ENCODE assay signal across 2 cellular contexts in the genomic region with DNA sequence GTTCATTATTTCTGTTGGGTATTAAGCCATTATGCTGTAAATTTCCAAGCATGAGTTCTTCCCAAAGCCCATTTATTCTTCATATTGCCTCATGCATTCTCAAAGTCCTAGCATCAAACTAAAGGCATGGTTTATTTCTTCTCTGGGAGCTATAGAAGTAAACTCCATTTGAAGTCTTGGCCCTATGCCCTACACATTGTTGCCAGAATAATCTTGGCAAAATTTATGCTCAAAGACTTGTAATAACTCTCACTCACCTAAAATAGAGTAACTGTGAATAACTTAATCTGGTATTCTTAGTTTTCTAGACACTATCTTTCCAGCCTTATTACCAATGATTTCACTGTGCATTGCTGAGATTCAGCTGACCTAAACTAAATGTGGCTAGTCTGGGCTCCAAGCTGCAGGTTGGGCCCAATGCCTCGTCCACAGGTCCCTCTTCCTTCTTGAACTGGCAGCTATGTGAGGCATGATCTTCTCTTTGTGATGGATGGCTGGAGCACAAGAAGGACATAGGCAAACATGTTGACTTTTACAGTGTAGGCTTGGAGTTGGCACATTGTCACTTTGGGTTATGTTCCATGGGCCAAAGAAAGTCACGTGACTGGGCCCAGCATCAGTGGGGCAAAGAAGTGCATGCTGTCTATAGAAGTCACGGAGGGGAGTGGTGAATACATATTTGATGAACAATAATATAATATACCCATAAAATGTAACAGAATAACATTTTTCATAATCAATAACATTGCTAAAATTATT.
TF ChIP-seq lines count a peak whose summit lies in the region.

No MANE protein-coding gene starts in this region.

TF ChIP-seq in HepG2, 621 proteins besides CTCF, POLR2A, EP300 and RAD21:
- TF ChIP-seq, protein P1, sequence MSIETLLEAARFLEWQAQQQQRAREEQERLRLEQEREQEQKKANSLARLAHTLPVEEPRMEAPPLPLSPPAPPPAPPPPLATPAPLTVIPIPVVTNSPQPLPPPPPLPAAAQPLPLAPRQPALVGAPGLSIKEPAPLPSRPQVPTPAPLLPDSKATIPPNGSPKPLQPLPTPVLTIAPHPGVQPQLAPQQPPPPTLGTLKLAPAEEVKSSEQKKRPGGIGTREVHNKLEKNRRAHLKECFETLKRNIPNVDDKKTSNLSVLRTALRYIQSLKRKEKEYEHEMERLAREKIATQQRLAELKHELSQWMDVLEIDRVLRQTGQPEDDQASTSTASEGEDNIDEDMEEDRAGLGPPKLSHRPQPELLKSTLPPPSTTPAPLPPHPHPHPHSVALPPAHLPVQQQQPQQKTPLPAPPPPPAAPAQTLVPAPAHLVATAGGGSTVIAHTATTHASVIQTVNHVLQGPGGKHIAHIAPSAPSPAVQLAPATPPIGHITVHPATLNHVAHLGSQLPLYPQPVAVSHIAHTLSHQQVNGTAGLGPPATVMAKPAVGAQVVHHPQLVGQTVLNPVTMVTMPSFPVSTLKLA (IDR thresholded peaks at IDR 0.05): peak; percentile 68
- TF ChIP-seq, protein P2, sequence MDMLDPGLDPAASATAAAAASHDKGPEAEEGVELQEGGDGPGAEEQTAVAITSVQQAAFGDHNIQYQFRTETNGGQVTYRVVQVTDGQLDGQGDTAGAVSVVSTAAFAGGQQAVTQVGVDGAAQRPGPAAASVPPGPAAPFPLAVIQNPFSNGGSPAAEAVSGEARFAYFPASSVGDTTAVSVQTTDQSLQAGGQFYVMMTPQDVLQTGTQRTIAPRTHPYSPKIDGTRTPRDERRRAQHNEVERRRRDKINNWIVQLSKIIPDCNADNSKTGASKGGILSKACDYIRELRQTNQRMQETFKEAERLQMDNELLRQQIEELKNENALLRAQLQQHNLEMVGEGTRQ (IDR thresholded peaks at IDR 0.05; ENCODE audit: low read depth, low read length): peak; percentile 64
- TF ChIP-seq, protein P2 (CRISPR knock-in tag; IDR thresholded peaks at IDR 0.05; ENCODE audit: borderline replicate concordance): no peak
- TF ChIP-seq HNRNPH1 (optimal IDR thresholded peaks at IDR 0.05; ENCODE audit: low read depth, low read length): no peak
- TF ChIP-seq RAD51 (IDR thresholded peaks at IDR 0.05; ENCODE audit: borderline replicate concordance): peak; percentile 92
- TF ChIP-seq ZNF207 (IDR thresholded peaks at IDR 0.05; ENCODE audit: borderline replicate concordance): peak; percentile 87; the same call in 1 of the 2 replicates

TF ChIP-seq in K562, 482 proteins besides CTCF, POLR2A, EP300 and RAD21:
- TF ChIP-seq, protein P3, sequence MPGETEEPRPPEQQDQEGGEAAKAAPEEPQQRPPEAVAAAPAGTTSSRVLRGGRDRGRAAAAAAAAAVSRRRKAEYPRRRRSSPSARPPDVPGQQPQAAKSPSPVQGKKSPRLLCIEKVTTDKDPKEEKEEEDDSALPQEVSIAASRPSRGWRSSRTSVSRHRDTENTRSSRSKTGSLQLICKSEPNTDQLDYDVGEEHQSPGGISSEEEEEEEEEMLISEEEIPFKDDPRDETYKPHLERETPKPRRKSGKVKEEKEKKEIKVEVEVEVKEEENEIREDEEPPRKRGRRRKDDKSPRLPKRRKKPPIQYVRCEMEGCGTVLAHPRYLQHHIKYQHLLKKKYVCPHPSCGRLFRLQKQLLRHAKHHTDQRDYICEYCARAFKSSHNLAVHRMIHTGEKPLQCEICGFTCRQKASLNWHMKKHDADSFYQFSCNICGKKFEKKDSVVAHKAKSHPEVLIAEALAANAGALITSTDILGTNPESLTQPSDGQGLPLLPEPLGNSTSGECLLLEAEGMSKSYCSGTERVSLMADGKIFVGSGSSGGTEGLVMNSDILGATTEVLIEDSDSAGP (CRISPR knock-in tag; IDR thresholded peaks at IDR 0.05): no peak
- no peak for TF ChIP-seq ZNF174 (CRISPR knock-in tag; IDR thresholded peaks at IDR 0.05)
- TF ChIP-seq HDAC2 (IDR thresholded peaks at IDR 0.05): no peak
- no peak for TF ChIP-seq CHD2 (IDR thresholded peaks at IDR 0.05; ENCODE audit: low read depth, low read length)
- TF ChIP-seq BMI1 (IDR thresholded peaks at IDR 0.05; ENCODE audit: low read length): no peak
- TF ChIP-seq, protein P4, sequence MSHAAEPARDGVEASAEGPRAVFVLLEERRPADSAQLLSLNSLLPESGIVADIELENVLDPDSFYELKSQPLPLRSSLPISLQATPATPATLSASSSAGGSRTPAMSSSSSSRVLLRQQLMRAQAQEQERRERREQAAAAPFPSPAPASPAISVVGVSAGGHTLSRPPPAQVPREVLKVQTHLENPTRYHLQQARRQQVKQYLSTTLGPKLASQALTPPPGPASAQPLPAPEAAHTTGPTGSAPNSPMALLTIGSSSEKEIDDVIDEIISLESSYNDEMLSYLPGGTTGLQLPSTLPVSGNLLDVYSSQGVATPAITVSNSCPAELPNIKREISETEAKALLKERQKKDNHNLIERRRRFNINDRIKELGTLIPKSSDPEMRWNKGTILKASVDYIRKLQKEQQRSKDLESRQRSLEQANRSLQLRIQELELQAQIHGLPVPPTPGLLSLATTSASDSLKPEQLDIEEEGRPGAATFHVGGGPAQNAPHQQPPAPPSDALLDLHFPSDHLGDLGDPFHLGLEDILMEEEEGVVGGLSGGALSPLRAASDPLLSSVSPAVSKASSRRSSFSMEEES (CRISPR knock-in tag; IDR thresholded peaks at IDR 0.05): peak; percentile 70
- TF ChIP-seq, protein P5, sequence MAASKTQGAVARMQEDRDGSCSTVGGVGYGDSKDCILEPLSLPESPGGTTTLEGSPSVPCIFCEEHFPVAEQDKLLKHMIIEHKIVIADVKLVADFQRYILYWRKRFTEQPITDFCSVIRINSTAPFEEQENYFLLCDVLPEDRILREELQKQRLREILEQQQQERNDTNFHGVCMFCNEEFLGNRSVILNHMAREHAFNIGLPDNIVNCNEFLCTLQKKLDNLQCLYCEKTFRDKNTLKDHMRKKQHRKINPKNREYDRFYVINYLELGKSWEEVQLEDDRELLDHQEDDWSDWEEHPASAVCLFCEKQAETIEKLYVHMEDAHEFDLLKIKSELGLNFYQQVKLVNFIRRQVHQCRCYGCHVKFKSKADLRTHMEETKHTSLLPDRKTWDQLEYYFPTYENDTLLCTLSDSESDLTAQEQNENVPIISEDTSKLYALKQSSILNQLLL (CRISPR knock-in tag; IDR thresholded peaks at IDR 0.05; ENCODE audit: borderline replicate concordance): no peak
- no peak for TF ChIP-seq ZNF224 (CRISPR knock-in tag; IDR thresholded peaks at IDR 0.05)
